Comparison of ENCODE assay signal across 12 cellular contexts in genomic region chr7:106480161-106480579, GRCh38.
A peak's percentile ranks its signal among the peaks of the same experiment; 100 is the strongest.
DNase-seq lines count a peak whose midpoint lies in the region; ATAC-seq and TF ChIP-seq lines count a peak whose summit lies in the region.
"Had no signal": no experiment of that assay in that cellular context is flagged by ENCODE, and none has a peak within 500 bp of the region (broad histone marks: within the 10 kb centered on the region; RNA-seq: fewer than 3 reads in every experiment).

No MANE protein-coding gene starts in this region.

- H3K9me3 ChIP-seq in MG63: no peaks in the 10 kb centered on the region
- H3K9me3 ChIP-seq: body of pancreas, left lung, uterus had no signal

- H3K27ac Mint-ChIP-seq in activated T-helper 2 cell treated with anti-CD3 and anti-CD28 coated beads, Interferon-gamma antibody, Interleukin-2, Interleukin-4, amounts not matched to agents 10 μg/mL and 5 μg/mL and 100 μg/mL, durations not matched to agents 14 hours and 24 hours and 36 hours: peak overlapping the region; percentile 80

- peaks cover 4% of the 10 kb centered on the region for H3K9me3 Mint-ChIP-seq in activated T-helper 2 cell treated with anti-CD3 and anti-CD28 coated beads, Interferon-gamma antibody, Interleukin-2, Interleukin-4, amounts not matched to agents 10 μg/mL and 5 μg/mL and 100 μg/mL, durations not matched to agents 14 hours and 24 hours and 36 hours

- H3K27me3 Mint-ChIP-seq in activated T-helper 2 cell treated with anti-CD3 and anti-CD28 coated beads, Interferon-gamma antibody, Interleukin-2, Interleukin-4, amounts not matched to agents 10 μg/mL and 5 μg/mL and 100 μg/mL, durations not matched to agents 14 hours and 24 hours and 36 hours (ENCODE audit: low read depth): peaks cover 2% of the 10 kb centered on the region

- H3K4me1 Mint-ChIP-seq in activated T-helper 2 cell treated with anti-CD3 and anti-CD28 coated beads, Interferon-gamma antibody, Interleukin-2, Interleukin-4, amounts not matched to agents 10 μg/mL and 5 μg/mL and 100 μg/mL, durations not matched to agents 14 hours and 24 hours and 36 hours (ENCODE audit: low read depth): peaks cover 39% of the 10 kb centered on the region

- ATAC-seq in GM18511 (IDR thresholded peaks at IDR 0.05; ENCODE audit: unreplicated experiment): peak; percentile 67
- ATAC-seq in GM19463 (IDR thresholded peaks at IDR 0.05; ENCODE audit: unreplicated experiment): peak; percentile 56
- ATAC-seq in HG02943 (IDR thresholded peaks at IDR 0.05; ENCODE audit: low read depth, unreplicated experiment): peak; percentile 71
- ATAC-seq in foreskin keratinocyte: no peak
- ATAC-seq: body of pancreas, left lung had no signal

- H3K4me3 ChIP-seq in MG63: no peak overlapping the region
- H3K4me3 ChIP-seq: body of pancreas, left lung, uterus had no signal

- H3K4me1 ChIP-seq in foreskin keratinocyte: peaks cover 7% of the 10 kb centered on the region
- H3K4me1 ChIP-seq: uterus had no signal

- no peaks in the 10 kb centered on the region for H3K36me3 ChIP-seq in MG63
- H3K36me3 ChIP-seq: left lung, uterus had no signal

- no peak for TF ChIP-seq CTCF in foreskin keratinocyte (conservative IDR thresholded peaks at IDR 0.05)

- peaks cover 3% of the 10 kb centered on the region for H3K36me3 Mint-ChIP-seq in activated T-helper 2 cell treated with anti-CD3 and anti-CD28 coated beads, Interferon-gamma antibody, Interleukin-2, Interleukin-4, amounts not matched to agents 10 μg/mL and 5 μg/mL and 100 μg/mL, durations not matched to agents 14 hours and 24 hours and 36 hours (ENCODE audit: low read depth)

- H3K27ac ChIP-seq in foreskin keratinocyte: no peak overlapping the region
- H3K27ac ChIP-seq: left lung, uterus had no signal

- DNase-seq in activated T-helper 2 cell treated with anti-CD3 and anti-CD28 coated beads, Interferon-gamma antibody, Interleukin-2, Interleukin-4, amounts not matched to agents 10 μg/mL and 5 μg/mL and 100 μg/mL, durations not matched to agents 14 hours and 24 hours and 36 hours (ENCODE audit: low spot score): no peak
- DNase-seq in foreskin keratinocyte (no peak), epidermal melanocyte (ENCODE audit: insufficient read length, low spot score) (no peak), MG63 (no peak), hippocampal formation (lab: John Stamatoyannopoulos, UW) (no peak)
- DNase-seq: body of pancreas, left lung, SHP77, uterus had no signal

- no peaks in the 10 kb centered on the region for H3K27me3 ChIP-seq in foreskin keratinocyte
- no peaks in the 10 kb centered on the region for H3K27me3 ChIP-seq in MG63
- H3K27me3 ChIP-seq: body of pancreas, left lung, uterus had no signal

- H3K4me3 Mint-ChIP-seq in activated T-helper 2 cell treated with anti-CD3 and anti-CD28 coated beads, Interferon-gamma antibody, Interleukin-2, Interleukin-4, amounts not matched to agents 10 μg/mL and 5 μg/mL and 100 μg/mL, durations not matched to agents 14 hours and 24 hours and 36 hours (ENCODE audit: low read depth): no peak overlapping the region

- intact Hi-C loops in activated T-helper 2 cell treated with anti-CD3 and anti-CD28 coated beads, Interferon-gamma antibody, Interleukin-2, Interleukin-4, amounts not matched to agents 10 μg/mL and 5 μg/mL and 100 μg/mL, durations not matched to agents 14 hours and 24 hours and 36 hours (cut with micrococcal nuclease): loop anchor here (1.0 to 5.0 kb wide), 11 partner anchors 23 to 391 kb away; partner anchors contain the start of gene CCDC71L
